In genomic region chr17:50908860-50909764, GRCh38 we compare ENCODE assay signal across 8 cellular contexts. TPM values are rescaled to one million over a fixed set of nuclear protein-coding genes. Genes with fewer than 3 reads are reported as not detected.
DNase-seq lines count a peak whose midpoint lies in the region; ATAC-seq and TF ChIP-seq lines count a peak whose summit lies in the region.

No MANE protein-coding gene starts in this region.

- peak overlapping the region; percentile 37 for H3K27ac ChIP-seq in upper lobe of right lung

- peaks cover 44% of the 10 kb centered on the region for H3K4me1 Mint-ChIP-seq in activated T-helper 1 cell treated with anti-CD3 and anti-CD28 coated beads, Interleukin-12 subunit alpha, Interleukin-12 subunit beta, Interleukin-2, Interleukin-4 antibody, amounts not matched to agents 30 ng/mL and 10 ng/mL and 1 ng/mL, durations not matched to agents 14 hours and 24 hours and 36 hours (ENCODE audit: low read depth)

- H3K4me1 ChIP-seq in upper lobe of right lung, result peaks cover 23% of the 10 kb centered on the region

- H3K27me3 ChIP-seq in upper lobe of right lung, result no peaks in the 10 kb centered on the region

- H3K9me3 Mint-ChIP-seq in activated T-helper 1 cell treated with anti-CD3 and anti-CD28 coated beads, Interleukin-12 subunit alpha, Interleukin-12 subunit beta, Interleukin-2, Interleukin-4 antibody, amounts not matched to agents 30 ng/mL and 10 ng/mL and 1 ng/mL, durations not matched to agents 14 hours and 24 hours and 36 hours, result no peaks in the 10 kb centered on the region

- H3K36me3 ChIP-seq in upper lobe of right lung, result no peaks in the 10 kb centered on the region

- no peaks in the 10 kb centered on the region for H3K27me3 Mint-ChIP-seq in activated T-helper 1 cell treated with anti-CD3 and anti-CD28 coated beads, Interleukin-12 subunit alpha, Interleukin-12 subunit beta, Interleukin-2, Interleukin-4 antibody, amounts not matched to agents 30 ng/mL and 10 ng/mL and 1 ng/mL, durations not matched to agents 14 hours and 24 hours and 36 hours (ENCODE audit: insufficient read depth)

- no peaks in the 10 kb centered on the region for H3K9me3 ChIP-seq in upper lobe of right lung

- ATAC-seq in upper lobe of right lung, result peak; percentile 81

- TF ChIP-seq CTCF in upper lobe of right lung (IDR thresholded peaks at IDR 0.05), result no peak

- H3K4me3 ChIP-seq in upper lobe of right lung, result no peak overlapping the region

- intact Hi-C loops in activated T-helper 1 cell treated with anti-CD3 and anti-CD28 coated beads, Interleukin-12 subunit alpha, Interleukin-12 subunit beta, Interleukin-2, Interleukin-4 antibody, amounts not matched to agents 30 ng/mL and 10 ng/mL and 1 ng/mL, durations not matched to agents 14 hours and 24 hours and 36 hours (cut with micrococcal nuclease), result loop anchor here (5.0 kb wide), 1 partner anchor 33 kb away; no protein-coding TSS in a partner anchor
- intact Hi-C loops in upper lobe of right lung (cut with DNase I), result no loop called here

- DNase-seq in activated T-helper 1 cell treated with Interleukin-2 at 50 U/mL for 16 hours (ENCODE audit: low read depth), result peak; percentile 18
- no peak for DNase-seq in activated T-helper 1 cell treated with anti-CD3 and anti-CD28 coated beads, Interleukin-12 subunit alpha, Interleukin-12 subunit beta, Interleukin-2, Interleukin-4 antibody, amounts not matched to agents 30 ng/mL and 10 ng/mL and 1 ng/mL, durations not matched to agents 14 hours and 24 hours and 36 hours (ENCODE audit: low spot score)
- peak; percentile 51 for DNase-seq in activated naive CD4-positive, alpha-beta T cell treated with Interleukin-2 at 50 U/mL for 16 hours
- DNase-seq in left kidney (ENCODE audit: low read depth, low spot score), result peak; percentile 62
- DNase-seq in upper lobe of right lung, result peak; percentile 86
- no peak for DNase-seq in GM03348 (ENCODE audit: low spot score)
- DNase-seq in NCI-H1105 (lab: John Stamatoyannopoulos, UW), result no peak
- no peak for DNase-seq in GDM1 (lab: John Stamatoyannopoulos, UW)

- no peak overlapping the region for H3K27ac Mint-ChIP-seq in activated T-helper 1 cell treated with anti-CD3 and anti-CD28 coated beads, Interleukin-12 subunit alpha, Interleukin-12 subunit beta, Interleukin-2, Interleukin-4 antibody, amounts not matched to agents 30 ng/mL and 10 ng/mL and 1 ng/mL, durations not matched to agents 14 hours and 24 hours and 36 hours

- no peak overlapping the region for H3K4me3 Mint-ChIP-seq in activated T-helper 1 cell treated with anti-CD3 and anti-CD28 coated beads, Interleukin-12 subunit alpha, Interleukin-12 subunit beta, Interleukin-2, Interleukin-4 antibody, amounts not matched to agents 30 ng/mL and 10 ng/mL and 1 ng/mL, durations not matched to agents 14 hours and 24 hours and 36 hours

- peaks cover 3% of the 10 kb centered on the region for H3K36me3 Mint-ChIP-seq in activated T-helper 1 cell treated with anti-CD3 and anti-CD28 coated beads, Interleukin-12 subunit alpha, Interleukin-12 subunit beta, Interleukin-2, Interleukin-4 antibody, amounts not matched to agents 30 ng/mL and 10 ng/mL and 1 ng/mL, durations not matched to agents 14 hours and 24 hours and 36 hours (ENCODE audit: low read depth)

RNA-seq across cellular contexts. Expression of gene TOB1, which starts 43.0 kb away (rescaled TPM):
- 29.6 and 35.5 TPM in 2 replicates for total RNA-seq in activated T-helper 1 cell treated with anti-CD3 and anti-CD28 coated beads, Interleukin-12 subunit alpha, Interleukin-12 subunit beta, Interleukin-2, Interleukin-4 antibody, amounts not matched to agents 30 ng/mL and 10 ng/mL and 1 ng/mL, durations not matched to agents 14 hours and 24 hours and 36 hours
- total RNA-seq in upper lobe of right lung, result 70.1 TPM

Comparison
In these comparisons a context has a peak if more than half of its experiments do, and no peak if none do; other contexts are left out.
1. DNase-seq: peak in activated T-helper 1 cell treated with Interleukin-2 at 50 U/mL for 16 hours (single experiment), activated naive CD4-positive, alpha-beta T cell treated with Interleukin-2 at 50 U/mL for 16 hours (single experiment), left kidney (single experiment) and upper lobe of right lung (single experiment); none in activated T-helper 1 cell treated with anti-CD3 and anti-CD28 coated beads, Interleukin-12 subunit alpha, Interleukin-12 subunit beta, Interleukin-2, Interleukin-4 antibody, amounts not matched to agents 30 ng/mL and 10 ng/mL and 1 ng/mL, durations not matched to agents 14 hours and 24 hours and 36 hours (single experiment), GM03348 (single experiment), NCI-H1105 (single experiment) and GDM1 (single experiment).